ENCODE assay signal across 22 cellular contexts in the genomic region with DNA sequence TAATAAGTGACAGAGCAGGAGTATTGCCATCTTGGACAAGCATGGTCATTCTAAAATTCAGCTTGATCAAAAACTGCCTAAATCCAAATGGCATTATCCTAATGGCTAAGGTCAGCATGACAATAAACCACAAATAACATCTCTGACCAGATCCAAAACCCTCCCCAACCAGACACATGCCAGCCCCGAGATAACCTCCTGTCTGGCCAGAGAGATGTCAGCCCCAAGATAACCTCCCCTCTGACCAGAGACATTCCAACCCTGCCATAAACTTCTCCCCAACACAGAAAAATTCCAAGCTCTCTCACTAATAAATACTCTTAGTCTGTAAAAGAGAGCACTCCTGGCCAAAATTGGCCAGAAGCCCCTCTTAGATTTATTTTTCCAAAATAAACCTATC.
DNase-seq lines count a peak whose midpoint lies in the region; ATAC-seq lines count a peak whose summit lies in the region.
"Had no signal": no experiment of that assay in that cellular context is flagged by ENCODE, and none has a peak within 500 bp of the region (broad histone marks: within the 10 kb centered on the region; RNA-seq: fewer than 3 reads in every experiment).

No MANE protein-coding gene starts in this region.

- peak overlapping the region; percentile 33 for H3K27ac ChIP-seq in mesodermal cell (ENCODE audit: low read depth, low read length, severe bottlenecking)
- no peak overlapping the region for H3K27ac ChIP-seq in GM23248
- H3K27ac ChIP-seq: A549; BLaER1 treated with 17β-estradiol and CSF1 and Interleukin-3, amounts not matched to agents 10 nM and 100 nM had no signal

- H3K36me3 ChIP-seq in mesodermal cell (ENCODE audit: control insufficient read depth, insufficient read depth, low read length) = no peaks in the 10 kb centered on the region
- no peaks in the 10 kb centered on the region for H3K36me3 ChIP-seq in GM23248 (ENCODE audit: low read depth)
- H3K36me3 ChIP-seq: BE2C; BLaER1 treated with 17β-estradiol and CSF1 and Interleukin-3, amounts not matched to agents 10 nM and 100 nM; HAP-1 had no signal

- DNase-seq in ELF-1 (ENCODE audit: low read depth, low spot score) = peak; percentile 45
- DNase-seq in OCI-M1 (lab: John Stamatoyannopoulos, UW) = peak; percentile 15
- DNase-seq in RKO (ENCODE audit: low spot score) = no peak
- DNase-seq in GM23248 = no peak
- DNase-seq in NCI-H748 (lab: John Stamatoyannopoulos, UW; ENCODE audit: unreplicated experiment) = no peak
- no peak for DNase-seq in Right ventricle myocardium superior
- DNase-seq: 8988T; ACHN; AML-193; BE2C; CD4-positive, alpha-beta T cell; CD8-positive, alpha-beta memory T cell; DMS153; DND-41; GDM1; GOT3; HFFc6 had no signal

- no peaks in the 10 kb centered on the region for H4K20me1 ChIP-seq in GM23248 (ENCODE audit: insufficient read depth)
- H4K20me1 ChIP-seq: BLaER1 treated with 17β-estradiol and CSF1 and Interleukin-3, amounts not matched to agents 10 nM and 100 nM had no signal

- H3K9me3 ChIP-seq in mesodermal cell (ENCODE audit: control insufficient read depth, low read length) (peaks cover 4% of the 10 kb centered on the region), GM23248 (ENCODE audit: low read depth) (no peaks in the 10 kb centered on the region)
- H3K9me3 ChIP-seq: A549; BE2C; BLaER1 treated with 17β-estradiol and CSF1 and Interleukin-3, amounts not matched to agents 10 nM and 100 nM; HAP-1 had no signal

- no peaks in the 10 kb centered on the region for H3K79me2 ChIP-seq in GM23248 (ENCODE audit: insufficient read depth)

- H2AFZ ChIP-seq in GM23248 = no peak overlapping the region

- no peak overlapping the region for H3K4me2 ChIP-seq in GM23248 (ENCODE audit: unreplicated experiment)
- H3K4me2 ChIP-seq: A549; BLaER1 treated with 17β-estradiol and CSF1 and Interleukin-3, amounts not matched to agents 10 nM and 100 nM had no signal

- H3K4me1 ChIP-seq in mesodermal cell (ENCODE audit: control insufficient read depth, insufficient read depth, low read length, poor library complexity, severe bottlenecking) = peaks cover 5% of the 10 kb centered on the region
- H3K4me1 ChIP-seq in GM23248 (ENCODE audit: insufficient read depth) = no peaks in the 10 kb centered on the region
- H3K4me1 ChIP-seq: A549, BE2C, HAP-1 had no signal

- no peak for ATAC-seq in Right ventricle myocardium superior (ENCODE audit: poor library complexity)
- ATAC-seq: A549, GM12878 had no signal

- intact Hi-C loops in Right ventricle myocardium superior (cut with DNase I) = no loop called here

- H3K9ac ChIP-seq in GM23248 = no peak overlapping the region
- H3K9ac ChIP-seq: BLaER1 treated with 17β-estradiol and CSF1 and Interleukin-3, amounts not matched to agents 10 nM and 100 nM had no signal

- in situ Hi-C loops in GM23248 (cut with MboI) = no loop called here

- 50 to 100% methylated on average over 1 of the region's 1 CpG for WGBS in mesodermal cell (ENCODE audit: insufficient coverage in 2 of 2), 2 experiments
- 3 to 5% methylated on average over 1 of the region's 1 CpG for WGBS in GM23248 (ENCODE audit: low coverage in 1 of 2, low lambda C conversion rate in 2 of 2, missing lambda C conversion rate in 2 of 2), 2 experiments

- H3K4me3 ChIP-seq in mesodermal cell (ENCODE audit: extremely low read depth, insufficient read depth, low read length, poor library complexity, severe bottlenecking) (no peak overlapping the region), GM23248 (no peak overlapping the region)
- H3K4me3 ChIP-seq: A549; BLaER1 treated with 17β-estradiol and CSF1 and Interleukin-3, amounts not matched to agents 10 nM and 100 nM; GM12878; HAP-1 had no signal

- H3K27me3 ChIP-seq in GM23248 (replicated peaks; ENCODE audit: insufficient read depth) = no peaks in the 10 kb centered on the region
- H3K27me3 ChIP-seq: BE2C; BLaER1 treated with 17β-estradiol and CSF1 and Interleukin-3, amounts not matched to agents 10 nM and 100 nM had no signal

- H3K9me2 ChIP-seq in GM23248 (ENCODE audit: insufficient read depth) = no peaks in the 10 kb centered on the region

- no peaks in the 10 kb centered on the region for H3F3A ChIP-seq in GM23248 (ENCODE audit: insufficient read depth)

Comparison
In these comparisons a context has a peak if more than half of its experiments do, and no peak if none do; other contexts are left out.
1. DNase-seq: peak in ELF-1 (single experiment) and OCI-M1 (single experiment); none in RKO (single experiment), GM23248 (single experiment), NCI-H748 (single experiment) and Right ventricle myocardium superior (single experiment).